25 cellular contexts compared by ENCODE assay signal in the genomic region with DNA sequence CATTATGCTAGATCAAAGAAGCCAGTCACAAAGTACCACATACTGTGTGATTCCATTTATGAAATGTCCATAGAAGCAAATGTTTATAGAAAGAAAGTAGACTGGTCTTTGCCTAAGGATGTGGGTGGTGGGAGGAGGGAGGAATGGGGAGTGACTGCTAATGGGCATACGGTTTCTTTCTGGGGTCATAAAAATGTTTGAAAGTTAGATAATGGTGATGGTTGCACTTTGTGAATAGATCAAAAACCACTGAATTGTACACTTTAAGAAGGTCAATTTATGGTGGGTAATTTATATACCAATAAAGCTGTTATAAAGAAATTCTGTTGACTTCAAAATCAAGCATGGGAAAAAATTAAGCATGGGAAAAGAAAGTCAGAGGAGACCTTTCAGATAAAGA.
"Had no signal": no experiment of that assay in that cellular context is flagged by ENCODE, and none has a peak within 500 bp of the region (broad histone marks: within the 10 kb centered on the region; RNA-seq: fewer than 3 reads in every experiment).

No MANE protein-coding gene starts in this region.

- ATAC-seq: effector memory CD8-positive, alpha-beta T cell; stimulated activated effector memory CD8-positive, alpha-beta T cell treated with anti-CD3 and anti-CD28 coated beads, Interleukin-12 subunit alpha, Interleukin-12 subunit beta, amount 100 ng/mL, for 72 hours had no signal

- H3K9me3 Mint-ChIP-seq: effector memory CD8-positive, alpha-beta T cell; neural progenitor cell; stimulated activated effector memory CD8-positive, alpha-beta T cell treated with anti-CD3 and anti-CD28 coated beads, Interleukin-12 subunit alpha, Interleukin-12 subunit beta, amount 100 ng/mL, for 72 hours had no signal

- H3K27me3 Mint-ChIP-seq: activated B cell treated with CpG ODN at 0.5 μM for 24 hours; activated CD4-positive, alpha-beta T cell treated with anti-CD3 and anti-CD28 coated beads for 36 hours; activated naive CD8-positive, alpha-beta T cell; activated T-cell treated with anti-CD3 and anti-CD28 coated beads, Interleukin-2, amount 50 U/mL, for 24 hours had no signal

- H3K36me3 Mint-ChIP-seq: activated naive CD8-positive, alpha-beta T cell; stimulated activated effector memory CD8-positive, alpha-beta T cell treated with anti-CD3 and anti-CD28 coated beads, Interleukin-12 subunit alpha, Interleukin-12 subunit beta, amount 100 ng/mL, for 72 hours had no signal

- H3K27ac Mint-ChIP-seq: activated B cell treated with CpG ODN at 0.5 μM for 24 hours; activated CD4-positive, alpha-beta T cell treated with anti-CD3 and anti-CD28 coated beads for 36 hours; activated naive CD8-positive, alpha-beta T cell; activated T-cell treated with anti-CD3 and anti-CD28 coated beads, Interleukin-2, amount 50 U/mL, for 24 hours; activated T-helper 2 cell treated with anti-CD3 and anti-CD28 coated beads, Interferon-gamma antibody, Interleukin-2, Interleukin-4, amounts not matched to agents 10 μg/mL and 5 μg/mL and 100 μg/mL, durations not matched to agents 14 hours and 24 hours and 36 hours; effector memory CD8-positive, alpha-beta T cell; naive thymus-derived CD4-positive, alpha-beta T cell; neural progenitor cell; stimulated activated effector memory CD8-positive, alpha-beta T cell treated with anti-CD3 and anti-CD28 coated beads, Interleukin-12 subunit alpha, Interleukin-12 subunit beta, amount 100 ng/mL, for 72 hours had no signal

- H3K4me3 ChIP-seq: adrenal gland, ascending aorta, colonic mucosa, dorsolateral prefrontal cortex, esophagus muscularis mucosa, gastroesophageal sphincter, heart left ventricle, neural progenitor cell, stomach, vagina had no signal

- H3K27ac ChIP-seq: adrenal gland, ascending aorta, dorsolateral prefrontal cortex, esophagus muscularis mucosa, gastroesophageal sphincter, heart left ventricle, neural progenitor cell, stomach, vagina had no signal

- H3K36me3 ChIP-seq: adrenal gland, colonic mucosa, esophagus muscularis mucosa, heart left ventricle, stomach, vagina had no signal

- DNase-seq: activated B cell treated with CpG ODN at 0.5 μM for 24 hours; activated CD4-positive, alpha-beta T cell treated with anti-CD3 and anti-CD28 coated beads for 36 hours; activated CD4-positive, alpha-beta T cell treated with anti-CD3 and anti-CD28 coated beads, Interleukin-2, amount 50 U/mL, for 4 hours; activated CD8-positive, alpha-beta memory T cell treated with anti-CD3 and anti-CD28 coated beads for 24 hours; activated CD8-positive, alpha-beta memory T cell treated with anti-CD3 and anti-CD28 coated beads, Interleukin-2, amount 50 U/mL, for 4 hours; activated naive CD4-positive, alpha-beta T cell; activated T-cell treated with anti-CD3 and anti-CD28 coated beads, Interleukin-2, amount 50 U/mL, for 24 hours; adrenal gland; dorsolateral prefrontal cortex; effector memory CD8-positive, alpha-beta T cell; heart left ventricle; islet precursor cell; left cardiac atrium; naive thymus-derived CD4-positive, alpha-beta T cell; stimulated activated CD4-positive, alpha-beta T cell treated with anti-CD3 and anti-CD28 coated beads, Interleukin-2, amount 100 ng/mL, for 24 hours; stomach had no signal

- H3K9me3 ChIP-seq: adrenal gland, ascending aorta, colonic mucosa, esophagus muscularis mucosa, gastroesophageal sphincter, stomach, vagina had no signal

- H3K4me1 Mint-ChIP-seq: activated B cell treated with CpG ODN at 0.5 μM for 24 hours; neural progenitor cell; stimulated activated effector memory CD8-positive, alpha-beta T cell treated with anti-CD3 and anti-CD28 coated beads, Interleukin-12 subunit alpha, Interleukin-12 subunit beta, amount 100 ng/mL, for 72 hours had no signal

- H3K9ac ChIP-seq: neural progenitor cell had no signal

- H3K4me3 Mint-ChIP-seq: activated B cell treated with CpG ODN at 0.5 μM for 24 hours; activated CD4-positive, alpha-beta T cell treated with anti-CD3 and anti-CD28 coated beads for 36 hours; activated naive CD8-positive, alpha-beta T cell; activated T-cell treated with anti-CD3 and anti-CD28 coated beads, Interleukin-2, amount 50 U/mL, for 24 hours; effector memory CD8-positive, alpha-beta T cell; naive thymus-derived CD4-positive, alpha-beta T cell; neural progenitor cell; stimulated activated effector memory CD8-positive, alpha-beta T cell treated with anti-CD3 and anti-CD28 coated beads, Interleukin-12 subunit alpha, Interleukin-12 subunit beta, amount 100 ng/mL, for 72 hours had no signal
